In genomic region chr20:3901028-3901746, GRCh38 we compare ENCODE assay signal across 12 cellular contexts. TPM values are rescaled to one million over a fixed set of nuclear protein-coding genes. Genes with fewer than 3 reads are reported as not detected.
DNase-seq lines count a peak whose midpoint lies in the region; ATAC-seq and TF ChIP-seq lines count a peak whose summit lies in the region.
"Had no signal": no experiment of that assay in that cellular context is flagged by ENCODE, and none has a peak within 500 bp of the region (broad histone marks: within the 10 kb centered on the region; RNA-seq: fewer than 3 reads in every experiment).

No MANE protein-coding gene starts in this region.

- H3K4me1 Mint-ChIP-seq in T-helper 17 cell: peaks cover 45% of the 10 kb centered on the region
- H3K4me1 Mint-ChIP-seq in stimulated activated naive B cell treated with anti-CD40 and anti-IgM and Interleukin-4, amounts not matched to agents 10 μg/mL and 1 μg/mL and 100 μg/mL, for 72 hours: peaks cover 43 to 80% of the 10 kb centered on the region in 2 donors

- POLR2A ChIA-PET in SK-N-SH (lab: Yijun Ruan, JAX): no interaction called here

- peaks cover 28% of the 10 kb centered on the region for H3F3A ChIP-seq in SK-N-SH (replicated peaks; ENCODE audit: insufficient read depth)

- no peak overlapping the region for H2AFZ ChIP-seq in SK-N-SH (ENCODE audit: low read depth)

- H3K27ac Mint-ChIP-seq in T-helper 17 cell: peak overlapping the region; percentile 91
- peak overlapping the region; percentile 76 for H3K27ac Mint-ChIP-seq in stimulated activated naive B cell treated with anti-CD40 and anti-IgM and Interleukin-4, amounts not matched to agents 10 μg/mL and 1 μg/mL and 100 μg/mL, for 72 hours

- no peak for TF ChIP-seq EP300 in SK-N-SH (IDR thresholded peaks at IDR 0.05; ENCODE audit: borderline replicate concordance in 1 of 2, low read depth in 1 of 2, low read length in 1 of 2)

- no peaks in the 10 kb centered on the region for H3K9me2 ChIP-seq in SK-N-SH

- H3K4me3 ChIP-seq in SK-N-SH (ENCODE audit: low read depth in 2 of 2, low read length in 1 of 2): no peak overlapping the region
- H3K4me3 ChIP-seq: suprapubic skin had no signal

- H3K9me3 ChIP-seq in SK-N-SH (no peaks in the 10 kb centered on the region), T-helper 17 cell (ENCODE audit: control insufficient read depth, low read length, poor library complexity, severe bottlenecking) (no peaks in the 10 kb centered on the region)
- H3K9me3 ChIP-seq: right lobe of liver, suprapubic skin had no signal

- peaks cover 0 to 18% of the 10 kb centered on the region in 2 experiments; a peak in 2 of 4 replicates for H3K4me1 ChIP-seq in SK-N-SH (ENCODE audit: control insufficient read depth in 1 of 2, insufficient read depth in 2 of 2, low read depth in 1 of 2, low read length in 1 of 2)

- no peaks in the 10 kb centered on the region for H3K36me3 Mint-ChIP-seq in T-helper 17 cell (ENCODE audit: low read depth)
- H3K36me3 Mint-ChIP-seq in stimulated activated naive B cell treated with anti-CD40 and anti-IgM and Interleukin-4, amounts not matched to agents 10 μg/mL and 1 μg/mL and 100 μg/mL, for 72 hours: peaks cover 21 to 29% of the 10 kb centered on the region in 2 donors

- peak overlapping the region in 1 of 2 experiments; percentile 8; a peak in 1 of 4 replicates for H3K27ac ChIP-seq in SK-N-SH (ENCODE audit: low read depth in 2 of 2, low read length in 1 of 2)
- H3K27ac ChIP-seq: 22Rv1, suprapubic skin had no signal

- H3K27me3 ChIP-seq in SK-N-SH (ENCODE audit: insufficient read depth): no peaks in the 10 kb centered on the region
- H3K27me3 ChIP-seq: right lobe of liver, suprapubic skin had no signal

- 80% methylated on average over 3 of the region's 3 CpGs for WGBS in SK-N-SH (ENCODE audit: low lambda C conversion rate)

- ATAC-seq in SK-N-SH treated with all-trans-retinoic acid at 6 μM for 48 hours (no peak), T-helper 17 cell (no peak), omental fat pad (ENCODE audit: low FRiP score) (no peak)
- ATAC-seq in stimulated activated naive B cell treated with anti-CD40 and anti-IgM and Interleukin-4, amounts not matched to agents 10 μg/mL and 1 μg/mL and 100 μg/mL, for 72 hours (replicated peaks): peak; percentile 41 to 48

- no peaks in the 10 kb centered on the region for H3K9me3 Mint-ChIP-seq in stimulated activated naive B cell treated with anti-CD40 and anti-IgM and Interleukin-4, amounts not matched to agents 10 μg/mL and 1 μg/mL and 100 μg/mL, for 72 hours

- H3K9ac ChIP-seq in SK-N-SH: no peak overlapping the region

- TF ChIP-seq CTCF in SK-N-SH (IDR thresholded peaks at IDR 0.05): no peak
- no peak for TF ChIP-seq CTCF in omental fat pad (IDR thresholded peaks at IDR 0.05)

- no peak for TF ChIP-seq RAD21 in SK-N-SH (IDR thresholded peaks at IDR 0.05; ENCODE audit: low read length)

- H3K4me2 ChIP-seq in SK-N-SH: 0 out of 2 replicates have a peak overlapping the region, but pooled peaks have one; percentile 7

- no peak for DNase-seq in SK-N-SH
- no peak for DNase-seq in T-helper 17 cell
- DNase-seq in fibroblast of peridontal ligament (ENCODE audit: extremely low read depth): peak; percentile 65
- DNase-seq in stimulated activated naive B cell treated with anti-CD40 and anti-IgM and Interleukin-4, amounts not matched to agents 10 μg/mL and 1 μg/mL and 100 μg/mL, for 72 hours: no peak
- no peak for DNase-seq in effector CD8-positive, alpha-beta T cell (lab: John Stamatoyannopoulos, UW)
- no peak for DNase-seq in NCI-H526 (lab: John Stamatoyannopoulos, UW)
- DNase-seq in omental fat pad (ENCODE audit: low spot score): no peak
- DNase-seq: hippocampal formation, right lobe of liver had no signal

- peaks cover 0 to 4% of the 10 kb centered on the region in 2 experiments for H3K36me3 ChIP-seq in SK-N-SH (replicated peaks in 1 of 2; ENCODE audit: control insufficient read depth in 1 of 2, insufficient read depth in 2 of 2, low read length in 1 of 2)
- H3K36me3 ChIP-seq: right lobe of liver, suprapubic skin had no signal

- H4K20me1 ChIP-seq in SK-N-SH (ENCODE audit: insufficient read depth): peaks cover 100% of the 10 kb centered on the region

- CTCF ChIA-PET in SK-N-SH (lab: Yijun Ruan, JAX): interaction anchor here (2.0 kb wide), 1 partner anchor 113 kb away, joined by 4 read pairs; no protein-coding TSS in a partner anchor

- H3K79me2 ChIP-seq in SK-N-SH (ENCODE audit: insufficient read depth): peaks cover 100% of the 10 kb centered on the region

- no peaks in the 10 kb centered on the region for H3K27me3 Mint-ChIP-seq in T-helper 17 cell
- no peaks in the 10 kb centered on the region for H3K27me3 Mint-ChIP-seq in stimulated activated naive B cell treated with anti-CD40 and anti-IgM and Interleukin-4, amounts not matched to agents 10 μg/mL and 1 μg/mL and 100 μg/mL, for 72 hours

- peak overlapping the region; percentile 74 for H3K4me3 Mint-ChIP-seq in T-helper 17 cell
- peak overlapping the region; percentile 22 to 69 for H3K4me3 Mint-ChIP-seq in stimulated activated naive B cell treated with anti-CD40 and anti-IgM and Interleukin-4, amounts not matched to agents 10 μg/mL and 1 μg/mL and 100 μg/mL, for 72 hours

TF ChIP-seq in SK-N-SH, 30 proteins besides CTCF, POLR2A, EP300 and RAD21 (continues in another document):
- no peak for TF ChIP-seq NRF1 (IDR thresholded peaks at IDR 0.05; ENCODE audit: low read depth, low read length)
- TF ChIP-seq USF2 (IDR thresholded peaks at IDR 0.05; ENCODE audit: borderline replicate concordance, low read depth, low read length): no peak
- TF ChIP-seq POLR2AphosphoS5 (IDR thresholded peaks at IDR 0.05; ENCODE audit: low read depth, low read length): no peak
- TF ChIP-seq EZH2phosphoT487 (IDR thresholded peaks at IDR 0.05; ENCODE audit: borderline replicate concordance, low read depth): no peak
- TF ChIP-seq PBX3 (IDR thresholded peaks at IDR 0.05): no peak
- no peak for TF ChIP-seq MXI1 (IDR thresholded peaks at IDR 0.05; ENCODE audit: low read depth, low read length)
- TF ChIP-seq RXRA (IDR thresholded peaks at IDR 0.05; ENCODE audit: borderline replicate concordance, low read depth): no peak
- no peak for TF ChIP-seq MEF2A (IDR thresholded peaks at IDR 0.05; ENCODE audit: borderline replicate concordance, low read depth)
- no peak for TF ChIP-seq RCOR1 (IDR thresholded peaks at IDR 0.05; ENCODE audit: low read length)

TF ChIP-seq in SK-N-SH treated with all-trans-retinoic acid at 6 μM for 48 hours, 23 proteins besides CTCF, POLR2A, EP300 and RAD21:
- no peak for TF ChIP-seq ISL1 (CRISPR knock-in tag; IDR thresholded peaks at IDR 0.05)
- TF ChIP-seq TOX (CRISPR knock-in tag; IDR thresholded peaks at IDR 0.05; ENCODE audit: borderline replicate concordance): no peak
- TF ChIP-seq TCF4 (CRISPR knock-in tag; IDR thresholded peaks at IDR 0.05; ENCODE audit: borderline replicate concordance): no peak
- TF ChIP-seq ZNF70 (CRISPR knock-in tag; IDR thresholded peaks at IDR 0.05): no peak
- no peak for TF ChIP-seq ZC3H10 (CRISPR knock-in tag; IDR thresholded peaks at IDR 0.05)

RNA-seq across cellular contexts. Expression of gene PANK2, which starts 12.0 kb away (rescaled TPM):
- polyA plus RNA-seq in SK-N-SH (2012; rRNA removed): 17.7 and 23.3 TPM in 2 replicates
- polyA plus RNA-seq in SK-N-SH (2012; cell fraction: cytosol; rRNA removed): 19.6 and 22.5 TPM in 2 replicates
- polyA plus RNA-seq in SK-N-SH (2012; cell fraction: nucleus; rRNA removed): 43.1 and 53.0 TPM in 2 replicates
- total RNA-seq in T-helper 17 cell (10 to 100 TPM; 47.2 to 53.0 TPM), omental fat pad (10 to 100 TPM; 32.8 to 45.0 (median 39.7) TPM)

RNA-seq across cellular contexts. Expression of gene MAVS, which starts 54.6 kb away (rescaled TPM):
- polyA plus RNA-seq in SK-N-SH (2012; rRNA removed): 9.1 and 10.5 TPM in 2 replicates
- 5.1 and 6.6 TPM in 2 replicates for polyA plus RNA-seq in SK-N-SH (2012; cell fraction: cytosol; rRNA removed)
- polyA plus RNA-seq in SK-N-SH (2012; cell fraction: nucleus; rRNA removed): 22.6 and 28.8 TPM in 2 replicates
- total RNA-seq in T-helper 17 cell (10 to 100 TPM; 20.1 to 21.1 TPM), omental fat pad (10 to 100 TPM; 21.8 to 37.8 (median 29.7) TPM)

Comparison
In these comparisons a context has a peak if more than half of its experiments do, and no peak if none do; other contexts are left out.
1. ATAC-seq: peak in stimulated activated naive B cell treated with anti-CD40 and anti-IgM and Interleukin-4, amounts not matched to agents 10 μg/mL and 1 μg/mL and 100 μg/mL, for 72 hours (2 of 2); none in SK-N-SH treated with all-trans-retinoic acid at 6 μM for 48 hours (single experiment), T-helper 17 cell (single experiment) and omental fat pad (single experiment).